In genomic region chr6:157274471-157275226, GRCh38 we compare ENCODE assay signal across 8 cellular contexts. TPM values are rescaled to one million over a fixed set of nuclear protein-coding genes. Genes with fewer than 3 reads are reported as not detected.
DNase-seq lines count a peak whose midpoint lies in the region; ATAC-seq and TF ChIP-seq lines count a peak whose summit lies in the region.

No MANE protein-coding gene starts in this region.

- H3K4me3 ChIP-seq in fibroblast of the aortic adventitia (ENCODE audit: low read depth, low read length): peak overlapping the region; percentile 70

- H3K9me3 Mint-ChIP-seq in activated T-helper 2 cell treated with anti-CD3 and anti-CD28 coated beads, Interferon-gamma antibody, Interleukin-2, Interleukin-4, amounts not matched to agents 10 μg/mL and 5 μg/mL and 100 μg/mL, durations not matched to agents 14 hours and 24 hours and 36 hours: peaks cover 10% of the 10 kb centered on the region
- H3K9me3 Mint-ChIP-seq in nephron progenitor cell: peaks cover 10% of the 10 kb centered on the region
- peaks cover 10 to 13% of the 10 kb centered on the region in 2 donors for H3K9me3 Mint-ChIP-seq in stimulated activated naive CD8-positive, alpha-beta T cell treated with anti-CD3 and anti-CD28 coated beads, Interleukin-15, amount 100 ng/mL, for 72 hours

- TF ChIP-seq CTCF in fibroblast of the aortic adventitia (IDR thresholded peaks at IDR 0.05; ENCODE audit: insufficient read depth, low read length): peak; percentile 51
- peak; percentile 46 for TF ChIP-seq CTCF in nephron progenitor cell (IDR thresholded peaks at IDR 0.05)

- no peaks in the 10 kb centered on the region for H3K36me3 Mint-ChIP-seq in activated T-helper 2 cell treated with anti-CD3 and anti-CD28 coated beads, Interferon-gamma antibody, Interleukin-2, Interleukin-4, amounts not matched to agents 10 μg/mL and 5 μg/mL and 100 μg/mL, durations not matched to agents 14 hours and 24 hours and 36 hours (ENCODE audit: low read depth)
- peaks cover 6% of the 10 kb centered on the region for H3K36me3 Mint-ChIP-seq in nephron progenitor cell (ENCODE audit: low read depth)

- H3K4me3 Mint-ChIP-seq in activated T-helper 2 cell treated with anti-CD3 and anti-CD28 coated beads, Interferon-gamma antibody, Interleukin-2, Interleukin-4, amounts not matched to agents 10 μg/mL and 5 μg/mL and 100 μg/mL, durations not matched to agents 14 hours and 24 hours and 36 hours (ENCODE audit: low read depth): peak overlapping the region; percentile 81
- H3K4me3 Mint-ChIP-seq in nephron progenitor cell: peak overlapping the region; percentile 81
- peak overlapping the region; percentile 94 to 98 for H3K4me3 Mint-ChIP-seq in stimulated activated naive CD8-positive, alpha-beta T cell treated with anti-CD3 and anti-CD28 coated beads, Interleukin-15, amount 100 ng/mL, for 72 hours

- ATAC-seq in GM21529 (IDR thresholded peaks at IDR 0.05; ENCODE audit: unreplicated experiment): peak; percentile 94
- ATAC-seq in stimulated activated naive CD8-positive, alpha-beta T cell treated with anti-CD3 and anti-CD28 coated beads, Interleukin-15, amount 100 ng/mL, for 72 hours: peak; percentile 90

- peaks cover 5% of the 10 kb centered on the region for H3K27me3 Mint-ChIP-seq in activated T-helper 2 cell treated with anti-CD3 and anti-CD28 coated beads, Interferon-gamma antibody, Interleukin-2, Interleukin-4, amounts not matched to agents 10 μg/mL and 5 μg/mL and 100 μg/mL, durations not matched to agents 14 hours and 24 hours and 36 hours (ENCODE audit: low read depth)
- peaks cover 30% of the 10 kb centered on the region for H3K27me3 Mint-ChIP-seq in nephron progenitor cell (ENCODE audit: low read depth, poor library complexity)
- no peaks in the 10 kb centered on the region for H3K27me3 Mint-ChIP-seq in stimulated activated naive CD8-positive, alpha-beta T cell treated with anti-CD3 and anti-CD28 coated beads, Interleukin-15, amount 100 ng/mL, for 72 hours

- peak overlapping the region; percentile 81 for H3K27ac Mint-ChIP-seq in activated T-helper 2 cell treated with anti-CD3 and anti-CD28 coated beads, Interferon-gamma antibody, Interleukin-2, Interleukin-4, amounts not matched to agents 10 μg/mL and 5 μg/mL and 100 μg/mL, durations not matched to agents 14 hours and 24 hours and 36 hours
- H3K27ac Mint-ChIP-seq in nephron progenitor cell: no peak overlapping the region
- H3K27ac Mint-ChIP-seq in stimulated activated naive CD8-positive, alpha-beta T cell treated with anti-CD3 and anti-CD28 coated beads, Interleukin-15, amount 100 ng/mL, for 72 hours: peak overlapping the region; percentile 93 to 98

- H3K4me1 Mint-ChIP-seq in activated T-helper 2 cell treated with anti-CD3 and anti-CD28 coated beads, Interferon-gamma antibody, Interleukin-2, Interleukin-4, amounts not matched to agents 10 μg/mL and 5 μg/mL and 100 μg/mL, durations not matched to agents 14 hours and 24 hours and 36 hours (ENCODE audit: low read depth): peaks cover 8% of the 10 kb centered on the region
- peaks cover 47% of the 10 kb centered on the region for H3K4me1 Mint-ChIP-seq in nephron progenitor cell
- peaks cover 14% of the 10 kb centered on the region for H3K4me1 Mint-ChIP-seq in stimulated activated naive CD8-positive, alpha-beta T cell treated with anti-CD3 and anti-CD28 coated beads, Interleukin-15, amount 100 ng/mL, for 72 hours

- intact Hi-C loops in activated T-helper 2 cell treated with anti-CD3 and anti-CD28 coated beads, Interferon-gamma antibody, Interleukin-2, Interleukin-4, amounts not matched to agents 10 μg/mL and 5 μg/mL and 100 μg/mL, durations not matched to agents 14 hours and 24 hours and 36 hours (cut with micrococcal nuclease): loop anchor here (1.0 to 5.0 kb wide), 7 partner anchors 37 to 1942 kb away; partner anchors contain the start of gene ARID1B

- DNase-seq in DMS53 (lab: John Stamatoyannopoulos, UW) (peak; percentile 92), HuH-7.5 (ENCODE audit: low spot score) (peak; percentile 87), RKO (ENCODE audit: low spot score) (peak; percentile 72), fibroblast of the aortic adventitia (ENCODE audit: low read depth) (peak; percentile 52), nephron progenitor cell (peak; percentile 86)
- peak; percentile 78 for DNase-seq in activated T-helper 2 cell treated with anti-CD3 and anti-CD28 coated beads, Interferon-gamma antibody, Interleukin-2, Interleukin-4, amounts not matched to agents 10 μg/mL and 5 μg/mL and 100 μg/mL, durations not matched to agents 14 hours and 24 hours and 36 hours (ENCODE audit: low spot score)
- DNase-seq in stimulated activated naive CD8-positive, alpha-beta T cell treated with anti-CD3 and anti-CD28 coated beads, Interleukin-15, amount 100 ng/mL, for 72 hours: peak; percentile 90 to 93

RNA-seq across cellular contexts. Expression of gene TMEM242, which starts 48.7 kb away (rescaled TPM):
- total RNA-seq in activated T-helper 2 cell treated with anti-CD3 and anti-CD28 coated beads, Interferon-gamma antibody, Interleukin-2, Interleukin-4, amounts not matched to agents 10 μg/mL and 5 μg/mL and 100 μg/mL, durations not matched to agents 14 hours and 24 hours and 36 hours: 11.8 and 11.9 TPM in 2 replicates
- total RNA-seq in fibroblast of the aortic adventitia (ENCODE audit: low replicate concordance): 7.0 and 7.1 TPM in 2 replicates

Comparison
In these comparisons a context has a peak if more than half of its experiments do, and no peak if none do; other contexts are left out.
1. Peak in every context shown above with its lines: DNase-seq, ATAC-seq and H3K4me3 ChIP-seq.